ENCODE assay signal across 9 cellular contexts in genomic region chr1:221778535-221779142, GRCh38. TPM values are rescaled to one million over a fixed set of nuclear protein-coding genes. Genes with fewer than 3 reads are reported as not detected.
DNase-seq lines count a peak whose midpoint lies in the region; ATAC-seq and TF ChIP-seq lines count a peak whose summit lies in the region.
"Had no signal": no experiment of that assay in that cellular context is flagged by ENCODE, and none has a peak within 500 bp of the region (broad histone marks: within the 10 kb centered on the region; RNA-seq: fewer than 3 reads in every experiment).

No MANE protein-coding gene starts in this region.

- CTCF ChIA-PET in CD8-positive, alpha-beta T cell (lab: Charles Lee), result interaction anchor here (1.2 to 2.1 kb wide), 3 partner anchors 9 to 37 kb away, joined by 4 to 9 read pairs (median 4); partner anchors contain the start of gene DUSP10

- H3K27ac ChIP-seq in CD8-positive, alpha-beta T cell (ENCODE audit: low read depth, low read length), result peak overlapping the region; percentile 32
- no peak overlapping the region for H3K27ac ChIP-seq in neural progenitor cell
- H3K27ac ChIP-seq: epithelial cell of prostate had no signal

- peak; percentile 58 for ATAC-seq in CD8-positive, alpha-beta T cell
- ATAC-seq in GM19438 (IDR thresholded peaks at IDR 0.05; ENCODE audit: low read depth, unreplicated experiment), result peak; percentile 18
- ATAC-seq in HG03457 (IDR thresholded peaks at IDR 0.05; ENCODE audit: unreplicated experiment), result peak; percentile 18
- peak; percentile 47 to 59 for ATAC-seq in activated T-cell treated with anti-CD3 and anti-CD28 coated beads, Interleukin-2, amount 50 U/mL, for 72 hours (replicated peaks in 1 of 2)

- intact Hi-C loops in CD8-positive, alpha-beta T cell (cut with DNase I, micrococcal nuclease), result loop anchor here (2.0 to 5.0 kb wide), 3 partner anchors 28 to 66 kb away; partner anchors contain the start of gene DUSP10 (in 1 of the 2)

- H3K4me1 Mint-ChIP-seq in CD8-positive, alpha-beta T cell (ENCODE audit: low read depth), result peaks cover 62% of the 10 kb centered on the region
- H3K4me1 Mint-ChIP-seq in activated T-cell treated with anti-CD3 and anti-CD28 coated beads, Interleukin-2, amount 50 U/mL, for 72 hours (ENCODE audit: low read depth), result peaks cover 94% of the 10 kb centered on the region
- H3K4me1 Mint-ChIP-seq in neural progenitor cell, result peaks cover 6% of the 10 kb centered on the region

- POLR2A ChIA-PET in CD8-positive, alpha-beta T cell (lab: Charles Lee), result interaction anchor here (0.7 to 2.2 kb wide), 7 partner anchors 10 to 257 kb away, joined by 3 to 7 read pairs (median 3); partner anchors contain the start of gene DUSP10

- H3K36me3 ChIP-seq in CD8-positive, alpha-beta T cell (ENCODE audit: insufficient read depth, low read length), result no peaks in the 10 kb centered on the region
- no peaks in the 10 kb centered on the region for H3K36me3 ChIP-seq in neural progenitor cell

- H3K9me3 Mint-ChIP-seq in CD8-positive, alpha-beta T cell, result no peaks in the 10 kb centered on the region
- H3K9me3 Mint-ChIP-seq in activated T-cell treated with anti-CD3 and anti-CD28 coated beads, Interleukin-2, amount 50 U/mL, for 72 hours, result no peaks in the 10 kb centered on the region
- H3K9me3 Mint-ChIP-seq in neural progenitor cell, result no peaks in the 10 kb centered on the region

- H3K9ac ChIP-seq in neural progenitor cell, result no peak overlapping the region

- peak in 5 of 7 experiments; percentile 23 to 63 (median 41) for DNase-seq in CD8-positive, alpha-beta T cell
- peak in 1 of 2 donors; percentile 39 for DNase-seq in activated T-cell treated with anti-CD3 and anti-CD28 coated beads, Interleukin-2, amount 50 U/mL, for 72 hours
- no peak for DNase-seq in LoVo (ENCODE audit: low spot score)
- DNase-seq in neural progenitor cell (ENCODE audit: low spot score), result no peak
- DNase-seq in ureter (ENCODE audit: low spot score), result no peak
- no peak for DNase-seq in foreskin fibroblast

- TF ChIP-seq CTCF in CD8-positive, alpha-beta T cell (IDR thresholded peaks at IDR 0.05), result no peak
- TF ChIP-seq CTCF in neural progenitor cell (IDR thresholded peaks at IDR 0.05) (no peak), foreskin fibroblast (IDR thresholded peaks at IDR 0.05; ENCODE audit: low read depth, low read length) (no peak)

- H2AFZ ChIP-seq in neural progenitor cell (replicated peaks), result no peak overlapping the region

- H3K79me2 ChIP-seq in neural progenitor cell (ENCODE audit: low read depth), result no peaks in the 10 kb centered on the region

- no peaks in the 10 kb centered on the region for H3K27me3 Mint-ChIP-seq in CD8-positive, alpha-beta T cell (ENCODE audit: low read depth)
- H3K27me3 Mint-ChIP-seq in activated T-cell treated with anti-CD3 and anti-CD28 coated beads, Interleukin-2, amount 50 U/mL, for 72 hours (ENCODE audit: low read depth), result peaks cover 7% of the 10 kb centered on the region
- H3K27me3 Mint-ChIP-seq in neural progenitor cell (ENCODE audit: insufficient read depth, low read depth), result no peaks in the 10 kb centered on the region

- no peaks in the 10 kb centered on the region for H3K27me3 ChIP-seq in CD8-positive, alpha-beta T cell (ENCODE audit: insufficient read depth, low read length)
- no peaks in the 10 kb centered on the region for H3K27me3 ChIP-seq in neural progenitor cell

- no peaks in the 10 kb centered on the region for H3K36me3 Mint-ChIP-seq in CD8-positive, alpha-beta T cell
- H3K36me3 Mint-ChIP-seq in activated T-cell treated with anti-CD3 and anti-CD28 coated beads, Interleukin-2, amount 50 U/mL, for 72 hours (ENCODE audit: insufficient read depth in 2 of 2), result peaks cover 0 to 2% of the 10 kb centered on the region in 2 donors
- H3K36me3 Mint-ChIP-seq in neural progenitor cell, result no peaks in the 10 kb centered on the region

- no peak overlapping the region for H3K4me2 ChIP-seq in neural progenitor cell

- H3F3A ChIP-seq in neural progenitor cell (ENCODE audit: low read depth), result no peaks in the 10 kb centered on the region

- H4K20me1 ChIP-seq in neural progenitor cell (ENCODE audit: low read depth), result no peaks in the 10 kb centered on the region

- H3K4me3 ChIP-seq in CD8-positive, alpha-beta T cell (ENCODE audit: low read depth, low read length), result peak overlapping the region; percentile 5
- H3K4me3 ChIP-seq in neural progenitor cell (no peak overlapping the region), foreskin fibroblast (ENCODE audit: low read depth in 1 of 2, low read length in 2 of 2) (no peak overlapping the region)

- H3K4me1 ChIP-seq in CD8-positive, alpha-beta T cell (ENCODE audit: insufficient read depth, low read length), result peaks cover 54% of the 10 kb centered on the region
- peaks cover 12% of the 10 kb centered on the region for H3K4me1 ChIP-seq in neural progenitor cell

- H3K4me3 Mint-ChIP-seq in CD8-positive, alpha-beta T cell, result peak overlapping the region; percentile 52
- H3K4me3 Mint-ChIP-seq in activated T-cell treated with anti-CD3 and anti-CD28 coated beads, Interleukin-2, amount 50 U/mL, for 72 hours, result peak overlapping the region; percentile 63 to 81
- H3K4me3 Mint-ChIP-seq in neural progenitor cell, result no peak overlapping the region

- H3K27ac Mint-ChIP-seq in CD8-positive, alpha-beta T cell, result peak overlapping the region; percentile 81
- peak overlapping the region; percentile 59 for H3K27ac Mint-ChIP-seq in activated T-cell treated with anti-CD3 and anti-CD28 coated beads, Interleukin-2, amount 50 U/mL, for 72 hours
- H3K27ac Mint-ChIP-seq in neural progenitor cell, result no peak overlapping the region

- no peaks in the 10 kb centered on the region for H3K9me3 ChIP-seq in CD8-positive, alpha-beta T cell (ENCODE audit: low read length)
- no peaks in the 10 kb centered on the region for H3K9me3 ChIP-seq in neural progenitor cell (ENCODE audit: low read depth)

RNA-seq across cellular contexts. Expression of gene DUSP10, which starts 36.8 kb away (rescaled TPM):
- total RNA-seq in CD8-positive, alpha-beta T cell, result 10 to 100 TPM; 63.0 to 64.3 TPM
- total RNA-seq in activated T-cell treated with anti-CD3 and anti-CD28 coated beads, Interleukin-2, amount 50 U/mL, for 72 hours, result 10 to 100 TPM; 14.3 TPM
- 2.4 and 2.6 TPM in 2 replicates for total RNA-seq in neural progenitor cell (ENCODE audit: low replicate concordance)
- total RNA-seq in ureter, result 5.0 TPM

Comparison
In these comparisons a context has a peak if more than half of its experiments do, and no peak if none do; other contexts are left out.
1. DNase-seq: peak in CD8-positive, alpha-beta T cell (5 of 7); none in LoVo (single experiment), neural progenitor cell (single experiment), ureter (single experiment) and foreskin fibroblast (0 of 2).
2. RNA of gene DUSP10, which starts 36.8 kb away (total RNA-seq): 63.0 to 64.3 TPM in CD8-positive, alpha-beta T cell; 14.3 TPM in activated T-cell treated with anti-CD3 and anti-CD28 coated beads, Interleukin-2, amount 50 U/mL, for 72 hours, 5.0 TPM in ureter (single experiment) and 2.4 to 2.6 TPM in neural progenitor cell; every median in the first group is over 4 times any median in the second.
3. Peak in every context shown above with its lines, with median percentiles within 50 percentile points of each other: ATAC-seq.